16 cellular contexts compared by ENCODE assay signal in the genomic region with DNA sequence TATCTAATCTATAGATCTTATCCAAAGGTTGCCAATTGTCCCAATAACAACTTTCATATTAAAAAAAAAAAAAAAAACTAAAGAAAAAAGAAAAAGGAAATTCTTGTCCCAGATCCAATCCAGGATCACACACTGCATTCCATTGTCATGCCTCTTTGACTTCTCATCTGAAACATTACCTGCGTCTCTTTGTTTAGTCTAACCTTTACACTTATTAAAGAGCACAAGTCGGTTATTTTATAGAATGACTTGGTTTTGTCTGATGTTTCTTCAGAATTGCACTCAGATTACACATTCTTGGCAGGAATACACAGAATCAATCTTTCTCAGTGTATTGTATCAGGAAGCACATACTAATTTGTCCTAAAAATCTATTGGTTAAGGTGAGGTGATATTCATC.
A peak's percentile ranks its signal among the peaks of the same experiment; 100 is the strongest.
DNase-seq lines count a peak whose midpoint lies in the region; ATAC-seq and TF ChIP-seq lines count a peak whose summit lies in the region.
"Had no signal": no experiment of that assay in that cellular context is flagged by ENCODE, and none has a peak within 500 bp of the region (broad histone marks: within the 10 kb centered on the region; RNA-seq: fewer than 3 reads in every experiment).

No MANE protein-coding gene starts in this region.

- H3K27ac ChIP-seq in RWPE2 (ENCODE audit: poor library complexity, severe bottlenecking) = peak overlapping the region; percentile 90
- H3K27ac ChIP-seq in epithelial cell of prostate = peak overlapping the region; percentile 25

- no peaks in the 10 kb centered on the region for H3K27me3 ChIP-seq in RWPE2 (ENCODE audit: insufficient read depth, poor library complexity, severe bottlenecking)

- H3K4me3 ChIP-seq in RWPE2 (ENCODE audit: severe bottlenecking) = no peak overlapping the region
- H3K4me3 ChIP-seq: GM23338 had no signal

- H3K36me3 ChIP-seq in RWPE2 (ENCODE audit: low read depth) = no peaks in the 10 kb centered on the region

- ATAC-seq in RWPE2 (ENCODE audit: low read depth) = peak; percentile 96
- ATAC-seq in HG02852 (IDR thresholded peaks at IDR 0.05; ENCODE audit: unreplicated experiment) = no peak
- ATAC-seq in HG02885 (IDR thresholded peaks at IDR 0.05; ENCODE audit: poor library complexity, unreplicated experiment) = no peak
- ATAC-seq: GM23338, HCT116 had no signal

- no peak for DNase-seq in RWPE2 (ENCODE audit: low spot score)
- DNase-seq in epithelial cell of prostate (ENCODE audit: low read depth, low spot score) = no peak
- DNase-seq in renal cortical epithelial cell (ENCODE audit: low read depth) = peak; percentile 11
- DNase-seq in hepatic stellate cell (ENCODE audit: low spot score) = no peak
- DNase-seq: C1 segment of cervical spinal cord; Calu3; CD4-positive, alpha-beta memory T cell; COR-L47; DMS53; DMS79 treated with DMSO at 0.1 percent for 48 hours; GF-D8; H9 had no signal

- H3K4me1 ChIP-seq in RWPE2 (ENCODE audit: insufficient read depth, poor library complexity, severe bottlenecking) = peaks cover 24% of the 10 kb centered on the region

- no peak for TF ChIP-seq CTCF in RWPE2 (IDR thresholded peaks at IDR 0.05; ENCODE audit: poor library complexity, severe bottlenecking)

- H3K9me3 ChIP-seq in RWPE2 (ENCODE audit: severe bottlenecking) = no peaks in the 10 kb centered on the region
